In genomic region chr12:52230364-52231281, GRCh38 we compare ENCODE assay signal across 9 cellular contexts. TPM values are rescaled to one million over a fixed set of nuclear protein-coding genes. Genes with fewer than 3 reads are reported as not detected.
A peak's percentile ranks its signal among the peaks of the same experiment; 100 is the strongest.
DNase-seq lines count a peak whose midpoint lies in the region; ATAC-seq and TF ChIP-seq lines count a peak whose summit lies in the region.
"Had no signal": no experiment of that assay in that cellular context is flagged by ENCODE, and none has a peak within 500 bp of the region (broad histone marks: within the 10 kb centered on the region; RNA-seq: fewer than 3 reads in every experiment).

No MANE protein-coding gene starts in this region.

- H3K27me3 ChIP-seq in ascending aorta (peaks cover 4% of the 10 kb centered on the region), thyroid gland (no peaks in the 10 kb centered on the region)

- 38 to 39% methylated on average over 8 of the region's 8 CpGs for WGBS in thyroid gland, 2 donors

- H3K36me3 ChIP-seq in ascending aorta, result no peaks in the 10 kb centered on the region
- H3K36me3 ChIP-seq in thyroid gland, result peaks cover 0 to 6% of the 10 kb centered on the region in 2 donors

- DNase-seq in HCEC 1CT, result peak; percentile 92
- peak in 1 of 2 donors; percentile 84 for DNase-seq in ascending aorta (ENCODE audit: low spot score in 2 of 2)
- DNase-seq in left ventricle myocardium superior, result peak; percentile 72
- DNase-seq in thyroid gland, result peak; percentile 94
- DNase-seq in GOT3 (lab: John Stamatoyannopoulos, UW), result no peak
- DNase-seq in occipital lobe (lab: John Stamatoyannopoulos, UW), result no peak
- no peak for DNase-seq in OCI-M1 (lab: John Stamatoyannopoulos, UW)
- DNase-seq: effector memory CD8-positive, alpha-beta T cell had no signal

- ATAC-seq in left ventricle myocardium superior, result peak; percentile 96
- ATAC-seq: effector memory CD8-positive, alpha-beta T cell; K562 had no signal

- peak in 1 of 2 donors; percentile 76 for TF ChIP-seq POLR2A in thyroid gland (IDR thresholded peaks at IDR 0.05)

- TF ChIP-seq CTCF in ascending aorta (IDR thresholded peaks at IDR 0.05) (no peak), thyroid gland (IDR thresholded peaks at IDR 0.05) (peak in 1 of 6 experiments; percentile 13)

- intact Hi-C loops in ascending aorta (cut with DNase I) (loop anchor here (1.0 to 2.0 kb wide), 2 partner anchors 14 to 50 kb away; no protein-coding TSS in a partner anchor), left ventricle myocardium superior (cut with micrococcal nuclease) (no loop called here), thyroid gland (cut with DNase I) (no loop called here)

- H3K4me1 ChIP-seq in ascending aorta, result peaks cover 15 to 44% of the 10 kb centered on the region in 2 donors
- H3K4me1 ChIP-seq in thyroid gland, result peaks cover 48 to 55% of the 10 kb centered on the region in 2 donors

- H3K4me3 ChIP-seq in ascending aorta (no peak overlapping the region), thyroid gland (replicated peaks in 1 of 3) (no peak overlapping the region)
- H3K4me3 ChIP-seq: K562 had no signal

- H3K27ac ChIP-seq in ascending aorta (peak overlapping the region; percentile 74 to 83), thyroid gland (peak overlapping the region; percentile 99 to 100 (median 99))

- H3K9me3 ChIP-seq in ascending aorta, result no peaks in the 10 kb centered on the region
- no peaks in the 10 kb centered on the region for H3K9me3 ChIP-seq in thyroid gland

RNA-seq across cellular contexts. Expression of gene KRT7, which starts 2.4 kb away (rescaled TPM):
- total RNA-seq in ascending aorta (153 TPM), left ventricle myocardium superior (0.69 TPM), thyroid gland (100 to 1,000 TPM; 333 to 826 (median 460) TPM), occipital lobe (not detected)

RNA-seq across cellular contexts. Expression of gene KRT80, which starts 38.8 kb away (rescaled TPM):
- total RNA-seq in ascending aorta (not detected), left ventricle myocardium superior (not detected), thyroid gland (1 to 10 TPM in 1 of 4 donors, under 1 TPM in 1, not detected in 2; 0.34 to 1.6 TPM), occipital lobe (not detected)
- total RNA-seq: K562 had no signal

RNA-seq across cellular contexts. Expression of gene KRT86, which starts 43.8 kb away (rescaled TPM):
- total RNA-seq in ascending aorta (0.96 TPM), left ventricle myocardium superior (not detected), thyroid gland (1 to 10 TPM in 1 of 4 donors, under 1 TPM in 3; 0.13 to 1.1 (median 0.42) TPM), occipital lobe (0.16 TPM)
- total RNA-seq: K562 had no signal

Comparison
In these comparisons a context has a peak if more than half of its experiments do, and no peak if none do; other contexts are left out.
1. DNase-seq: peak in HCEC 1CT (single experiment), left ventricle myocardium superior (single experiment) and thyroid gland (2 of 2); none in GOT3 (single experiment), occipital lobe (single experiment) and OCI-M1 (single experiment).
2. RNA of gene KRT7, which starts 2.4 kb away (total RNA-seq): 333 to 826 TPM in thyroid gland and 153 TPM in ascending aorta (single experiment); 0.69 TPM in left ventricle myocardium superior (single experiment) and not detected in occipital lobe (single experiment); every median in the first group is over 10 times any median in the second.